ENCODE assay signal across 8 cellular contexts in the genomic region with DNA sequence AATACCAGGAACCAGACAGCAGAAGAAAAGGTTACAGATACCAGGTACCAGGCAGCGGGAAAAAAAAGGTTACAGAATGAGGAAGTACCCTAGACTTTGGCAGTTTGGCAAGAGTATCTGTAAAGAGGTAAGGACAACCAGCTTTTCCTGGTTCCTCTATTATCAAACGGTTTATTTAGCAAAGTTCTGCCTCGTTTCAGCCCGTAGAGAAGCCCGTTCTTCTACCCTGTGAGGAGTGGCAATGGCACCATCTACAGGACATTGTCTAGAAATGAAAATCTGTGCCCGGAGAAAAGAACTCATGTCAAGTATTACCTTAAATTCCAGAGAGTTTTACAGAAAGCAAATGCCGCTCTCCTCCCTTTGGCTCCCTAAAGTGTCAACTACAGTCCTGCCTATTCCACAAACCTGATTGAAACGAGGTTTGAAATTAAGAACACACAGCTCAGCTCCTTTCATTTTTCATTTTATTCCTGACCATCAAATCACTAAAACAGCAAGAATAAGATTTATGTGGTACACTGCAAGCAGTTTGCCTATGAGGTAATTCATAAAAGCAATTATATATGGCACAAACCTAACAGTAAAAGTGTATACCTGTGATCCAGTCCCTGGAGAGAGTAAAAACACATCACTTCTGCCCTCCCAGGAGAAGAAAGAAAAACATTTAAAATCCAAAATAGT.
DNase-seq lines count a peak whose midpoint lies in the region; ATAC-seq and TF ChIP-seq lines count a peak whose summit lies in the region.

No MANE protein-coding gene starts in this region.

- ATAC-seq in upper lobe of left lung (ENCODE audit: low FRiP score in 2 of 2), result peak in 1 of 2 donors; percentile 48
- ATAC-seq in GM21786 (IDR thresholded peaks at IDR 0.05; ENCODE audit: unreplicated experiment), result no peak

- no peak for TF ChIP-seq EP300 in upper lobe of left lung (IDR thresholded peaks at IDR 0.05)

- H3K4me1 ChIP-seq in iPS DF 6.9 (ENCODE audit: control insufficient read depth, insufficient read depth, low read length) (no peaks in the 10 kb centered on the region), upper lobe of left lung (peaks cover 0 to 3% (median 0%) of the 10 kb centered on the region in 4 donors)

- WGBS in iPS DF 6.9 (ENCODE audit: insufficient coverage, insufficient read length), result no CpG with 5 or more reads among the region's 8 CpGs
- WGBS in upper lobe of left lung, 2 donors, result 7 to 8% methylated on average over 7 to 8 of the region's 8 CpGs

- H3K4me3 ChIP-seq in iPS DF 6.9 (ENCODE audit: low read length), result no peak overlapping the region
- H3K4me3 ChIP-seq in upper lobe of left lung, result no peak overlapping the region

- no peaks in the 10 kb centered on the region for H3K27me3 ChIP-seq in iPS DF 6.9 (ENCODE audit: control insufficient read depth, insufficient read depth, low read length)
- H3K27me3 ChIP-seq in upper lobe of left lung, result no peaks in the 10 kb centered on the region

- DNase-seq in NCI-H2107 treated with DMSO at 0.1 percent for 48 hours (lab: John Stamatoyannopoulos, UW; ENCODE audit: unreplicated experiment), result peak; percentile 21
- no peak for DNase-seq in NCI-H2107 (lab: John Stamatoyannopoulos, UW)
- peak; percentile 6 for DNase-seq in NCI-H2029 treated with DMSO at 0.1 percent for 48 hours (lab: John Stamatoyannopoulos, UW)
- DNase-seq in amniotic epithelial cell (ENCODE audit: low read depth), result peak; percentile 45
- DNase-seq in iPS DF 6.9 (ENCODE audit: low read depth, low spot score), result peak; percentile 9
- no peak for DNase-seq in upper lobe of left lung
- DNase-seq in activated CD8-positive, alpha-beta memory T cell treated with anti-CD3 and anti-CD28 coated beads, Interleukin-2, amount 50 U/mL, for 4 hours, result no peak

- no peaks in the 10 kb centered on the region for H3K9me3 ChIP-seq in iPS DF 6.9 (ENCODE audit: control insufficient read depth, insufficient read depth, low read length)
- no peaks in the 10 kb centered on the region for H3K9me3 ChIP-seq in upper lobe of left lung

- H3K36me3 ChIP-seq in iPS DF 6.9 (ENCODE audit: control insufficient read depth, insufficient read depth, low read length) (no peaks in the 10 kb centered on the region), upper lobe of left lung (no peaks in the 10 kb centered on the region)

- no peak overlapping the region for H3K27ac ChIP-seq in iPS DF 6.9 (ENCODE audit: low read length)
- no peak overlapping the region for H3K27ac ChIP-seq in upper lobe of left lung

- TF ChIP-seq POLR2A in upper lobe of left lung (IDR thresholded peaks at IDR 0.05), result no peak

- TF ChIP-seq CTCF in upper lobe of left lung (IDR thresholded peaks at IDR 0.05), result peak in 4 of 6 experiments; percentile 16 to 41 (median 24)

Comparison
In these comparisons a context has a peak if more than half of its experiments do, and no peak if none do; other contexts are left out.
1. DNase-seq: peak in NCI-H2107 treated with DMSO at 0.1 percent for 48 hours (single experiment), NCI-H2029 treated with DMSO at 0.1 percent for 48 hours (single experiment), amniotic epithelial cell (single experiment) and iPS DF 6.9 (single experiment); none in NCI-H2107 (single experiment), upper lobe of left lung (0 of 2) and activated CD8-positive, alpha-beta memory T cell treated with anti-CD3 and anti-CD28 coated beads, Interleukin-2, amount 50 U/mL, for 4 hours (single experiment).